1 cellular context compared by ENCODE assay signal in genomic region chr11:71373791-71374454, GRCh38.
A peak's percentile ranks its signal among the peaks of the same experiment; 100 is the strongest.
TF ChIP-seq lines count a peak whose summit lies in the region.

No MANE protein-coding gene starts in this region.

TF ChIP-seq in GM12878, 131 proteins besides CTCF, POLR2A, EP300 and RAD21 (continued from another document and continues in another):
- 0 out of 2 replicates have a peak, but pooled peaks have one; percentile 37 for TF ChIP-seq IRF4 (IDR thresholded peaks at IDR 0.05; ENCODE audit: low read depth, low read length)
- no peak for TF ChIP-seq MYC (IDR thresholded peaks at IDR 0.05; ENCODE audit: insufficient read depth, insufficient read length, insufficient replicate concordance, low read length, severe bottlenecking)
- no peak for TF ChIP-seq EGR1 (IDR thresholded peaks at IDR 0.05; ENCODE audit: borderline replicate concordance in 1 of 2, low read depth in 2 of 2, low read length in 2 of 2)
- no peak for TF ChIP-seq TBL1XR1 (IDR thresholded peaks at IDR 0.05; ENCODE audit: low read depth, low read length)
- peak; percentile 52; the same call in 1 of the 2 replicates for TF ChIP-seq DPF2 (IDR thresholded peaks at IDR 0.05)
- TF ChIP-seq ETV6 (conservative IDR thresholded peaks at IDR 0.05 in 1 of 2, IDR thresholded peaks at IDR 0.05 in 1 of 2; ENCODE audit: borderline replicate concordance in 1 of 2, low read depth in 1 of 2) = no peak
- no peak for TF ChIP-seq FOS (IDR thresholded peaks at IDR 0.05; ENCODE audit: borderline replicate concordance, extremely low read depth, insufficient read length)
- no peak for TF ChIP-seq POLR2AphosphoS5 (IDR thresholded peaks at IDR 0.05; ENCODE audit: low read length)
- TF ChIP-seq, protein P1, sequence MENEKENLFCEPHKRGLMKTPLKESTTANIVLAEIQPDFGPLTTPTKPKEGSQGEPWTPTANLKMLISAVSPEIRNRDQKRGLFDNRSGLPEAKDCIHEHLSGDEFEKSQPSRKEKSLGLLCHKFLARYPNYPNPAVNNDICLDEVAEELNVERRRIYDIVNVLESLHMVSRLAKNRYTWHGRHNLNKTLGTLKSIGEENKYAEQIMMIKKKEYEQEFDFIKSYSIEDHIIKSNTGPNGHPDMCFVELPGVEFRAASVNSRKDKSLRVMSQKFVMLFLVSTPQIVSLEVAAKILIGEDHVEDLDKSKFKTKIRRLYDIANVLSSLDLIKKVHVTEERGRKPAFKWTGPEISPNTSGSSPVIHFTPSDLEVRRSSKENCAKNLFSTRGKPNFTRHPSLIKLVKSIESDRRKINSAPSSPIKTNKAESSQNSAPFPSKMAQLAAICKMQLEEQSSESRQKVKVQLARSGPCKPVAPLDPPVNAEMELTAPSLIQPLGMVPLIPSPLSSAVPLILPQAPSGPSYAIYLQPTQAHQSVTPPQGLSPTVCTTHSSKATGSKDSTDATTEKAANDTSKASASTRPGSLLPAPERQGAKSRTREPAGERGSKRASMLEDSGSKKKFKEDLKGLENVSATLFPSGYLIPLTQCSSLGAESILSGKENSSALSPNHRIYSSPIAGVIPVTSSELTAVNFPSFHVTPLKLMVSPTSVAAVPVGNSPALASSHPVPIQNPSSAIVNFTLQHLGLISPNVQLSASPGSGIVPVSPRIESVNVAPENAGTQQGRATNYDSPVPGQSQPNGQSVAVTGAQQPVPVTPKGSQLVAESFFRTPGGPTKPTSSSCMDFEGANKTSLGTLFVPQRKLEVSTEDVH (IDR thresholded peaks at IDR 0.05; ENCODE audit: low read depth, partially characterized antibody) = no peak
- TF ChIP-seq ZNF592 (IDR thresholded peaks at IDR 0.05) = no peak
- no peak for TF ChIP-seq MYB (IDR thresholded peaks at IDR 0.05; ENCODE audit: borderline replicate concordance, low read depth, low read length)
- no peak for TF ChIP-seq NBN (IDR thresholded peaks at IDR 0.05)
- TF ChIP-seq, protein P2, sequence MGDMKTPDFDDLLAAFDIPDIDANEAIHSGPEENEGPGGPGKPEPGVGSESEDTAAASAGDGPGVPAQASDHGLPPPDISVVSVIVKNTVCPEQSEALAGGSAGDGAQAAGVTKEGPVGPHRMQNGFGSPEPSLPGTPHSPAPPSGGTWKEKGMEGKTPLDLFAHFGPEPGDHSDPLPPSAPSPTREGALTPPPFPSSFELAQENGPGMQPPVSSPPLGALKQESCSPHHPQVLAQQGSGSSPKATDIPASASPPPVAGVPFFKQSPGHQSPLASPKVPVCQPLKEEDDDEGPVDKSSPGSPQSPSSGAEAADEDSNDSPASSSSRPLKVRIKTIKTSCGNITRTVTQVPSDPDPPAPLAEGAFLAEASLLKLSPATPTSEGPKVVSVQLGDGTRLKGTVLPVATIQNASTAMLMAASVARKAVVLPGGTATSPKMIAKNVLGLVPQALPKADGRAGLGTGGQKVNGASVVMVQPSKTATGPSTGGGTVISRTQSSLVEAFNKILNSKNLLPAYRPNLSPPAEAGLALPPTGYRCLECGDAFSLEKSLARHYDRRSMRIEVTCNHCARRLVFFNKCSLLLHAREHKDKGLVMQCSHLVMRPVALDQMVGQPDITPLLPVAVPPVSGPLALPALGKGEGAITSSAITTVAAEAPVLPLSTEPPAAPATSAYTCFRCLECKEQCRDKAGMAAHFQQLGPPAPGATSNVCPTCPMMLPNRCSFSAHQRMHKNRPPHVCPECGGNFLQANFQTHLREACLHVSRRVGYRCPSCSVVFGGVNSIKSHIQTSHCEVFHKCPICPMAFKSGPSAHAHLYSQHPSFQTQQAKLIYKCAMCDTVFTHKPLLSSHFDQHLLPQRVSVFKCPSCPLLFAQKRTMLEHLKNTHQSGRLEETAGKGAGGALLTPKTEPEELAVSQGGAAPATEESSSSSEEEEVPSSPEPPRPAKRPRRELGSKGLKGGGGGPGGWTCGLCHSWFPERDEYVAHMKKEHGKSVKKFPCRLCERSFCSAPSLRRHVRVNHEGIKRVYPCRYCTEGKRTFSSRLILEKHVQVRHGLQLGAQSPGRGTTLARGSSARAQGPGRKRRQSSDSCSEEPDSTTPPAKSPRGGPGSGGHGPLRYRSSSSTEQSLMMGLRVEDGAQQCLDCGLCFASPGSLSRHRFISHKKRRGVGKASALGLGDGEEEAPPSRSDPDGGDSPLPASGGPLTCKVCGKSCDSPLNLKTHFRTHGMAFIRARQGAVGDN (IDR thresholded peaks at IDR 0.05) = no peak
- no peak for TF ChIP-seq JUNB (IDR thresholded peaks at IDR 0.05)
- no peak for TF ChIP-seq CREM (IDR thresholded peaks at IDR 0.05; ENCODE audit: low read depth)
- no peak for TF ChIP-seq KAT2A (conservative IDR thresholded peaks at IDR 0.05; ENCODE audit: control insufficient read depth, low read depth, low read length)
- no peak for TF ChIP-seq TCF7 (IDR thresholded peaks at IDR 0.05; ENCODE audit: borderline replicate concordance)
- TF ChIP-seq, protein P3, sequence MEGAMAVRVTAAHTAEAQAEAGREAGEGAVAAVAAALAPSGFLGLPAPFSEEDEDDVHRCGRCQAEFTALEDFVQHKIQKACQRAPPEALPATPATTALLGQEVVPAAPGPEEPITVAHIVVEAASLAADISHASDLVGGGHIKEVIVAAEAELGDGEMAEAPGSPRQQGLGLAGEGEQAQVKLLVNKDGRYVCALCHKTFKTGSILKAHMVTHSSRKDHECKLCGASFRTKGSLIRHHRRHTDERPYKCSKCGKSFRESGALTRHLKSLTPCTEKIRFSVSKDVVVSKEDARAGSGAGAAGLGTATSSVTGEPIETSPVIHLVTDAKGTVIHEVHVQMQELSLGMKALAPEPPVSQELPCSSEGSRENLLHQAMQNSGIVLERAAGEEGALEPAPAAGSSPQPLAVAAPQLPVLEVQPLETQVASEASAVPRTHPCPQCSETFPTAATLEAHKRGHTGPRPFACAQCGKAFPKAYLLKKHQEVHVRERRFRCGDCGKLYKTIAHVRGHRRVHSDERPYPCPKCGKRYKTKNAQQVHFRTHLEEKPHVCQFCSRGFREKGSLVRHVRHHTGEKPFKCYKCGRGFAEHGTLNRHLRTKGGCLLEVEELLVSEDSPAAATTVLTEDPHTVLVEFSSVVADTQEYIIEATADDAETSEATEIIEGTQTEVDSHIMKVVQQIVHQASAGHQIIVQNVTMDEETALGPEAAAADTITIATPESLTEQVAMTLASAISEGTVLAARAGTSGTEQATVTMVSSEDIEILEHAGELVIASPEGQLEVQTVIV (IDR thresholded peaks at IDR 0.05; ENCODE audit: borderline replicate concordance, partially characterized antibody) = no peak
- TF ChIP-seq RB1 (IDR thresholded peaks at IDR 0.05; ENCODE audit: borderline replicate concordance) = no peak
- TF ChIP-seq, protein P4, sequence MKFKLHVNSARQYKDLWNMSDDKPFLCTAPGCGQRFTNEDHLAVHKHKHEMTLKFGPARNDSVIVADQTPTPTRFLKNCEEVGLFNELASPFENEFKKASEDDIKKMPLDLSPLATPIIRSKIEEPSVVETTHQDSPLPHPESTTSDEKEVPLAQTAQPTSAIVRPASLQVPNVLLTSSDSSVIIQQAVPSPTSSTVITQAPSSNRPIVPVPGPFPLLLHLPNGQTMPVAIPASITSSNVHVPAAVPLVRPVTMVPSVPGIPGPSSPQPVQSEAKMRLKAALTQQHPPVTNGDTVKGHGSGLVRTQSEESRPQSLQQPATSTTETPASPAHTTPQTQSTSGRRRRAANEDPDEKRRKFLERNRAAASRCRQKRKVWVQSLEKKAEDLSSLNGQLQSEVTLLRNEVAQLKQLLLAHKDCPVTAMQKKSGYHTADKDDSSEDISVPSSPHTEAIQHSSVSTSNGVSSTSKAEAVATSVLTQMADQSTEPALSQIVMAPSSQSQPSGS (IDR thresholded peaks at IDR 0.05; ENCODE audit: low read length) = no peak; the same call in 1 of the 2 replicates
- TF ChIP-seq SUZ12 (IDR thresholded peaks at IDR 0.05; ENCODE audit: unreplicated experiment) = no peak
- no peak for TF ChIP-seq ZNF274 (IDR thresholded peaks at IDR 0.05; ENCODE audit: insufficient read depth, insufficient read length)
- TF ChIP-seq, protein P5, sequence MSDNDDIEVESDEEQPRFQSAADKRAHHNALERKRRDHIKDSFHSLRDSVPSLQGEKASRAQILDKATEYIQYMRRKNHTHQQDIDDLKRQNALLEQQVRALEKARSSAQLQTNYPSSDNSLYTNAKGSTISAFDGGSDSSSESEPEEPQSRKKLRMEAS (IDR thresholded peaks at IDR 0.05; ENCODE audit: low read depth, low read length) = no peak
- TF ChIP-seq GABPA (IDR thresholded peaks at IDR 0.05; ENCODE audit: low read depth) = no peak
- no peak for TF ChIP-seq CEBPZ (IDR thresholded peaks at IDR 0.05; ENCODE audit: low read depth, low read length)
- TF ChIP-seq SIN3A (IDR thresholded peaks at IDR 0.05; ENCODE audit: low read depth, low read length) = no peak
- TF ChIP-seq ASH2L (IDR thresholded peaks at IDR 0.05; ENCODE audit: borderline replicate concordance, low read depth) = no peak
- no peak for TF ChIP-seq MLLT1 (IDR thresholded peaks at IDR 0.05)
- TF ChIP-seq, protein P6, sequence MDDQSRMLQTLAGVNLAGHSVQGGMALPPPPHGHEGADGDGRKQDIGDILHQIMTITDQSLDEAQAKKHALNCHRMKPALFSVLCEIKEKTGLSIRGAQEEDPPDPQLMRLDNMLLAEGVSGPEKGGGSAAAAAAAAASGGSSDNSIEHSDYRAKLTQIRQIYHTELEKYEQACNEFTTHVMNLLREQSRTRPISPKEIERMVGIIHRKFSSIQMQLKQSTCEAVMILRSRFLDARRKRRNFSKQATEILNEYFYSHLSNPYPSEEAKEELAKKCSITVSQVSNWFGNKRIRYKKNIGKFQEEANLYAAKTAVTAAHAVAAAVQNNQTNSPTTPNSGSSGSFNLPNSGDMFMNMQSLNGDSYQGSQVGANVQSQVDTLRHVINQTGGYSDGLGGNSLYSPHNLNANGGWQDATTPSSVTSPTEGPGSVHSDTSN (IDR thresholded peaks at IDR 0.05; ENCODE audit: insufficient replicate concordance, low read depth, low read length) = no peak
- no peak for TF ChIP-seq ZNF622 (IDR thresholded peaks at IDR 0.05)
- TF ChIP-seq GATAD2B (conservative IDR thresholded peaks at IDR 0.05; ENCODE audit: low read depth) = no peak
- no peak for TF ChIP-seq SP1 (IDR thresholded peaks at IDR 0.05; ENCODE audit: low read depth, low read length)
- peak; percentile 36 to 54; a peak in 2 of 4 replicates for TF ChIP-seq BHLHE40 (IDR thresholded peaks at IDR 0.05; ENCODE audit: borderline replicate concordance in 1 of 2, low read depth in 2 of 2, low read length in 1 of 2)
- TF ChIP-seq FOXK2 (IDR thresholded peaks at IDR 0.05) = no peak
- no peak for TF ChIP-seq SREBF2 (IDR thresholded peaks at IDR 0.05; ENCODE audit: low read length)
- TF ChIP-seq CHD4 (IDR thresholded peaks at IDR 0.05) = no peak
- TF ChIP-seq MXI1 (IDR thresholded peaks at IDR 0.05; ENCODE audit: low read depth, low read length) = no peak
- no peak for TF ChIP-seq NR2C2 (IDR thresholded peaks at IDR 0.05; ENCODE audit: borderline replicate concordance, control insufficient read depth, insufficient read length, low read depth)
- no peak for TF ChIP-seq ZNF217 (IDR thresholded peaks at IDR 0.05)
- no peak for TF ChIP-seq CREB1 (IDR thresholded peaks at IDR 0.05; ENCODE audit: low read depth)
